In genomic region chr19:1865172-1866010, GRCh38 we compare ENCODE assay signal across 8 cellular contexts. TPM values are rescaled to one million over a fixed set of nuclear protein-coding genes. Genes with fewer than 3 reads are reported as not detected.
DNase-seq lines count a peak whose midpoint lies in the region; ATAC-seq, FAIRE-seq and TF ChIP-seq lines count a peak whose summit lies in the region.

No MANE protein-coding gene starts in this region.

- no peaks in the 10 kb centered on the region for H3K36me3 ChIP-seq in muscle layer of colon (ENCODE audit: insufficient read depth, low read length)

- peaks cover 17% of the 10 kb centered on the region for H3K36me3 Mint-ChIP-seq in MCF 10A (ENCODE audit: insufficient read depth, unreplicated experiment)

- BruUV-seq in MCF 10A (replicated peaks; lab: Mats Ljungman, UMichigan) = no TSS peak

- ATAC-seq in A549 (no peak), HG03565 (IDR thresholded peaks at IDR 0.05; ENCODE audit: unreplicated experiment) (no peak), left lobe of liver (no peak)

- H3K4me3 Mint-ChIP-seq in MCF 10A (ENCODE audit: unreplicated experiment) = peak overlapping the region; percentile 74

- DNase-seq in A549 (ENCODE audit: low read depth in 1 of 2, low spot score in 1 of 2) = no peak
- DNase-seq in HL-60 (ENCODE audit: low read depth in 1 of 2, low spot score in 1 of 2) = no peak
- no peak for DNase-seq in MCF 10A (ENCODE audit: unreplicated experiment)
- no peak for DNase-seq in HUDEP-2 (lab: John Stamatoyannopoulos, UW; ENCODE audit: unreplicated experiment in 76 of 76)
- DNase-seq in HCEC 1CT = no peak
- DNase-seq in left lobe of liver (ENCODE audit: low spot score) = no peak

- no peaks in the 10 kb centered on the region for H3K9me3 Mint-ChIP-seq in MCF 10A (ENCODE audit: unreplicated experiment)

- no peak for TF ChIP-seq POLR2A in A549 (IDR thresholded peaks at IDR 0.05; ENCODE audit: low read length)

- 80% methylated on average over 8 of the region's 17 CpGs for WGBS in A549 (ENCODE audit: missing lambda C conversion rate)

- H3K27ac ChIP-seq in A549 = peak overlapping the region; percentile 99 to 100
- peak overlapping the region; percentile 100 for H3K27ac ChIP-seq in HL-60 (replicated peaks)
- peak overlapping the region; percentile 92 for H3K27ac ChIP-seq in muscle layer of colon (ENCODE audit: low read depth, low read length)

- no peaks in the 10 kb centered on the region for H3K27me3 ChIP-seq in HL-60 (ENCODE audit: insufficient read depth, poor library complexity, severe bottlenecking)
- H3K27me3 ChIP-seq in muscle layer of colon (ENCODE audit: control insufficient read depth in 1 of 2, insufficient read depth in 2 of 2, low read length in 2 of 2) = peaks cover 10 to 17% of the 10 kb centered on the region in 2 donors

- no peaks in the 10 kb centered on the region for H3K27me3 Mint-ChIP-seq in MCF 10A (ENCODE audit: insufficient read depth, unreplicated experiment)

- TF ChIP-seq RAD21 in A549 (conservative IDR thresholded peaks at IDR 0.05 in 1 of 2, IDR thresholded peaks at IDR 0.05 in 1 of 2) = no peak

- no peak overlapping the region for H3K9ac ChIP-seq in muscle layer of colon (ENCODE audit: low read length)

- no peak for TF ChIP-seq CTCF in A549 (IDR thresholded peaks at IDR 0.05)
- TF ChIP-seq CTCF in HL-60 (IDR thresholded peaks at IDR 0.05; ENCODE audit: insufficient read depth, low read length) = no peak
- TF ChIP-seq CTCF in MCF 10A (IDR thresholded peaks at IDR 0.05; ENCODE audit: unreplicated experiment) = no peak

- peak overlapping the region; percentile 78 for H3K4me2 ChIP-seq in A549

- H3K4me1 ChIP-seq in A549 (peaks cover 14% of the 10 kb centered on the region), muscle layer of colon (ENCODE audit: insufficient read depth, low read length) (peaks cover 19% of the 10 kb centered on the region)

- H3K9me3 ChIP-seq in A549 (no peaks in the 10 kb centered on the region), muscle layer of colon (ENCODE audit: low read length) (no peaks in the 10 kb centered on the region)

- H3K27ac Mint-ChIP-seq in MCF 10A (ENCODE audit: low read depth, unreplicated experiment) = peak overlapping the region; percentile 67

- CTCF ChIA-PET in A549 (lab: Yijun Ruan, JAX) (interaction anchor here (0.8 to 2.5 kb wide), 7 partner anchors 10 to 64 kb away, joined by 3 to 10 read pairs (median 4); partner anchors contain the start of gene ABHD17A), MCF 10A (lab: Yijun Ruan, JAX) (interaction anchor here (0.7 to 1.4 kb wide), 5 partner anchors 8 to 54 kb away, joined by 3 to 11 read pairs (median 4); no protein-coding TSS in a partner anchor)

- POLR2A ChIA-PET in A549 (lab: Yijun Ruan, JAX) (interaction anchor here (0.7 to 1.4 kb wide), 5 partner anchors 10 to 32 kb away, joined by 3 to 5 read pairs (median 3); no protein-coding TSS in a partner anchor), MCF 10A (lab: Yijun Ruan, JAX) (interaction anchor here (0.7 to 2.9 kb wide), 11 partner anchors 9 to 77 kb away, joined by 3 to 26 read pairs (median 4); partner anchors contain the start of genes ABHD17A and REXO1)

- intact Hi-C loops in MCF 10A (cut with micrococcal nuclease) = no loop called here

- no peaks in the 10 kb centered on the region for H3K4me1 Mint-ChIP-seq in MCF 10A (ENCODE audit: insufficient read depth, unreplicated experiment)

- FAIRE-seq in A549 (lab: Jason Lieb, UNC) = no peak

- H3K4me3 ChIP-seq in A549 (peak overlapping the region; percentile 68), HL-60 (replicated peaks; ENCODE audit: insufficient read depth, low read length) (peak overlapping the region; percentile 51), muscle layer of colon (ENCODE audit: low read depth in 1 of 2, low read length in 2 of 2) (peak overlapping the region in 1 of 2 donors; percentile 67)

- no peak for TF ChIP-seq EP300 in A549 (IDR thresholded peaks at IDR 0.05)

TF ChIP-seq in A549, 52 proteins besides CTCF, POLR2A, EP300 and RAD21:
- TF ChIP-seq CBX8 (IDR thresholded peaks at IDR 0.05) (no peak), SREBF2 (IDR thresholded peaks at IDR 0.05) (no peak), KDM5A (IDR thresholded peaks at IDR 0.05) (no peak), HEYL (CRISPR knock-in tag; IDR thresholded peaks at IDR 0.05) (no peak), CEBPB (IDR thresholded peaks at IDR 0.05) (no peak), E2F6 (IDR thresholded peaks at IDR 0.05; ENCODE audit: borderline replicate concordance, low read depth) (no peak), ZNF302 (CRISPR knock-in tag; IDR thresholded peaks at IDR 0.05) (no peak), HOXB13 (CRISPR knock-in tag; IDR thresholded peaks at IDR 0.05; ENCODE audit: low read depth) (no peak), ZC3H11A (IDR thresholded peaks at IDR 0.05) (no peak), HDAC2 (IDR thresholded peaks at IDR 0.05) (no peak), KDM1A (IDR thresholded peaks at IDR 0.05; ENCODE audit: low read depth) (no peak), ZFP36 (IDR thresholded peaks at IDR 0.05; ENCODE audit: borderline replicate concordance, partially characterized antibody) (no peak), HOXA7 (CRISPR knock-in tag; IDR thresholded peaks at IDR 0.05) (no peak), NFE2L2 (conservative IDR thresholded peaks at IDR 0.05; ENCODE audit: low read length) (no peak), FOXS1 (CRISPR knock-in tag; IDR thresholded peaks at IDR 0.05) (no peak), CHD4 (IDR thresholded peaks at IDR 0.05; ENCODE audit: borderline replicate concordance) (no peak)

RNA-seq across cellular contexts. Expression of gene KLF16, which starts 2.0 kb away (rescaled TPM):
- polyA plus RNA-seq in A549 (2011; rRNA removed) (4.1 and 5.8 TPM in 2 replicates), A549 (2017; fragmentation: RNase III; extraction: RNeasy Plus Mini Kit Qiagen cat#74134 plus additional on column Dnase treatment) (23.9 to 28.0 TPM (median 25.7 TPM) in 3 replicates)
- polyA plus RNA-seq in A549 (2012; cell fraction: cytosol; rRNA removed) = 22.9 and 43.9 TPM in 2 replicates
- polyA plus RNA-seq in A549 (2012; cell fraction: nucleus; rRNA removed) = 36.5 and 74.1 TPM in 2 replicates
- polyA minus RNA-seq in A549 (2011; rRNA and poly(A)+ RNA removed) = 2.7 and 4.3 TPM in 2 replicates
- total RNA-seq in MCF 10A (2022) (27.0 and 45.5 TPM in 2 replicates), left lobe of liver (11.9 TPM)

RNA-seq across cellular contexts. Expression of gene REXO1, which starts 17.1 kb away (rescaled TPM):
- polyA plus RNA-seq in A549 (2011; rRNA removed) (5.6 and 7.3 TPM in 2 replicates), A549 (2017; fragmentation: RNase III; extraction: RNeasy Plus Mini Kit Qiagen cat#74134 plus additional on column Dnase treatment) (13.8 to 15.6 TPM (median 14.5 TPM) in 3 replicates)
- 25.2 and 29.8 TPM in 2 replicates for polyA plus RNA-seq in A549 (2012; cell fraction: cytosol; rRNA removed)
- polyA plus RNA-seq in A549 (2012; cell fraction: nucleus; rRNA removed) = 73.2 and 590 TPM in 2 replicates
- polyA minus RNA-seq in A549 (2011; rRNA and poly(A)+ RNA removed) = 5.5 and 18.1 TPM in 2 replicates
- total RNA-seq in MCF 10A (2022) (28.7 and 36.4 TPM in 2 replicates), left lobe of liver (19.3 TPM)

RNA-seq across cellular contexts. Expression of gene ABHD17A, which starts 19.9 kb away (rescaled TPM):
- polyA plus RNA-seq in A549 (2011; rRNA removed) (12.8 and 14.8 TPM in 2 replicates), A549 (2017; fragmentation: RNase III; extraction: RNeasy Plus Mini Kit Qiagen cat#74134 plus additional on column Dnase treatment) (20.9 to 23.1 TPM (median 21.7 TPM) in 3 replicates)
- polyA plus RNA-seq in A549 (2012; cell fraction: cytosol; rRNA removed) = 38.5 and 63.7 TPM in 2 replicates
- polyA plus RNA-seq in A549 (2012; cell fraction: nucleus; rRNA removed) = 70.9 and 111 TPM in 2 replicates
- polyA minus RNA-seq in A549 (2011; rRNA and poly(A)+ RNA removed) = 4.3 and 5.5 TPM in 2 replicates
- total RNA-seq in MCF 10A (2022) (38.9 and 39.5 TPM in 2 replicates), left lobe of liver (29.4 TPM)

RNA-seq across cellular contexts. Expression of gene ADAT3, which starts 39.8 kb away (rescaled TPM):
- polyA plus RNA-seq in A549 (2011; rRNA removed) (0.65 and 0.66 TPM in 2 replicates), A549 (2017; fragmentation: RNase III; extraction: RNeasy Plus Mini Kit Qiagen cat#74134 plus additional on column Dnase treatment) (4.2 to 5.6 TPM (median 5.3 TPM) in 3 replicates)
- 4.3 and 7.9 TPM in 2 replicates for polyA plus RNA-seq in A549 (2012; cell fraction: cytosol; rRNA removed)
- 9.1 and 18.1 TPM in 2 replicates for polyA plus RNA-seq in A549 (2012; cell fraction: nucleus; rRNA removed)
- polyA minus RNA-seq in A549 (2011; rRNA and poly(A)+ RNA removed) = 0.58 and 1.3 TPM in 2 replicates
- total RNA-seq in MCF 10A (2022) (6.8 and 6.9 TPM in 2 replicates), left lobe of liver (4.5 TPM)

RNA-seq across cellular contexts. Expression of gene SCAMP4, which starts 39.8 kb away (rescaled TPM):
- polyA plus RNA-seq in A549 (2011; rRNA removed) = 7.6 and 11.9 TPM in 2 replicates
- 30.6 and 45.0 TPM in 2 replicates for polyA plus RNA-seq in A549 (2012; cell fraction: cytosol; rRNA removed)
- 52.5 and 89.2 TPM in 2 replicates for polyA plus RNA-seq in A549 (2012; cell fraction: nucleus; rRNA removed)
- 60.9 to 63.4 TPM (median 63.0 TPM) in 3 replicates for polyA plus RNA-seq in A549 (2017; fragmentation: RNase III; extraction: RNeasy Plus Mini Kit Qiagen cat#74134 plus additional on column Dnase treatment)
- polyA minus RNA-seq in A549 (2011; rRNA and poly(A)+ RNA removed) = 7.4 and 13.4 TPM in 2 replicates
- 48.7 and 67.2 TPM in 2 replicates for total RNA-seq in MCF 10A (2022)
- 23.9 TPM for total RNA-seq in left lobe of liver
